In the genomic region with DNA sequence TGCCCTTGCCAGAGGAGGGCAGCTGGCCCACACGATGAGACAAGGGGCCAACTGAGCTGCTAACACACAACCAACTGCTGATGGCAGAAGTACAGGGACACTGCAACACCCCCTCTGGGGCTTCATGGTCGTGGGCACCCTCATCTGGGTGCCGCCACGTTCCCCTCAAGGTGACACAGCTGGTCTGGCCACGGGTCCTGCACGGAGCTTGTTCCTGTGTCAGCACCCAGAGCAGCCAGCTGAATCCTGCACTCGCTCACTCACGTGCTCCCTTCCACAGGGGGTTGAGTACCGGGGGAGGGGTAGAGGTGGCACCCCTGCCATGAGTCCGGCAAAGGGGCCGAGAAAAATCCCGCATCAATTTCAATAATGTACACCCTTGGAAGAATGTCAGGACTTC, we compare ENCODE assay signal across 26 cellular contexts.
"Had no signal": no experiment of that assay in that cellular context is flagged by ENCODE, and none has a peak within 500 bp of the region (broad histone marks: within the 10 kb centered on the region; RNA-seq: fewer than 3 reads in every experiment).

No MANE protein-coding gene starts in this region.

- H2AFZ ChIP-seq: neural progenitor cell had no signal

- H3K9me3 Mint-ChIP-seq: neural progenitor cell, type B pancreatic cell had no signal

- H3K4me3 Mint-ChIP-seq: mesothelial cell of epicardium; naive B cell; natural killer cell; nephron progenitor cell; neural progenitor cell; stimulated activated memory B cell treated with anti-CD40 and anti-IgM and Interleukin-4, amounts not matched to agents 10 μg/mL and 1 μg/mL and 100 μg/mL, for 72 hours; stimulated activated naive CD8-positive, alpha-beta T cell treated with anti-CD3 and anti-CD28 coated beads, Interleukin-15, amount 100 ng/mL, for 72 hours; type B pancreatic cell had no signal

- H3K36me3 ChIP-seq: left lung, neural progenitor cell, ovary, right atrium auricular region, right lobe of liver, tibial nerve had no signal

- H3K27me3 Mint-ChIP-seq: naive B cell; progenitor cell of endocrine pancreas; stimulated activated memory B cell treated with anti-CD40 and anti-IgM and Interleukin-4, amounts not matched to agents 10 μg/mL and 1 μg/mL and 100 μg/mL, for 72 hours; stimulated activated naive CD8-positive, alpha-beta T cell treated with anti-CD3 and anti-CD28 coated beads, Interleukin-15, amount 100 ng/mL, for 72 hours; type B pancreatic cell had no signal

- H3K27ac ChIP-seq: left lung, neural progenitor cell, ovary, right atrium auricular region, right lobe of liver, tibial nerve had no signal

- H3K4me3 ChIP-seq: left lung, lung, neural progenitor cell, ovary, right atrium auricular region, right lobe of liver, smooth muscle cell, tibial nerve had no signal

- FAIRE-seq: keratinocyte had no signal

- H3K4me1 ChIP-seq: left lung, neural progenitor cell, right atrium auricular region, right lobe of liver, tibial nerve had no signal

- ATAC-seq: left colon; left lung; natural killer cell; right lobe of liver; stimulated activated memory B cell treated with anti-CD40 and anti-IgM and Interleukin-4, amounts not matched to agents 10 μg/mL and 1 μg/mL and 100 μg/mL, for 72 hours; stimulated activated naive CD8-positive, alpha-beta T cell treated with anti-CD3 and anti-CD28 coated beads, Interleukin-15, amount 100 ng/mL, for 72 hours had no signal

- H3K27me3 ChIP-seq: left lung, neural progenitor cell, ovary, right atrium auricular region, right lobe of liver, tibial nerve had no signal

- H3K4me2 ChIP-seq: neural progenitor cell, smooth muscle cell had no signal

- H3K27ac Mint-ChIP-seq: mesothelial cell of epicardium; naive B cell; natural killer cell; nephron progenitor cell; neural progenitor cell; progenitor cell of endocrine pancreas; stimulated activated memory B cell treated with anti-CD40 and anti-IgM and Interleukin-4, amounts not matched to agents 10 μg/mL and 1 μg/mL and 100 μg/mL, for 72 hours; stimulated activated naive CD8-positive, alpha-beta T cell treated with anti-CD3 and anti-CD28 coated beads, Interleukin-15, amount 100 ng/mL, for 72 hours; type B pancreatic cell had no signal

- H3K4me1 Mint-ChIP-seq: mesothelial cell of epicardium; naive B cell; natural killer cell; nephron progenitor cell; neural progenitor cell; stimulated activated memory B cell treated with anti-CD40 and anti-IgM and Interleukin-4, amounts not matched to agents 10 μg/mL and 1 μg/mL and 100 μg/mL, for 72 hours; stimulated activated naive CD8-positive, alpha-beta T cell treated with anti-CD3 and anti-CD28 coated beads, Interleukin-15, amount 100 ng/mL, for 72 hours had no signal

- H3K9me3 ChIP-seq: left lung, ovary, right atrium auricular region, right lobe of liver, tibial nerve had no signal

- H3K9ac ChIP-seq: neural progenitor cell had no signal

- DNase-seq: head of caudate nucleus; left colon; mesendoderm; naive B cell; natural killer cell; nephron progenitor cell; right lobe of liver; stimulated activated CD4-positive, alpha-beta T cell treated with anti-CD3 and anti-CD28 coated beads, Interleukin-1b, Interleukin-23, amount 100 ng/mL, for 48 hours; stimulated activated CD4-positive, alpha-beta T cell treated with anti-CD3 and anti-CD28 coated beads, Interleukin-2, amount 100 ng/mL, for 48 hours; stimulated activated CD4-positive, alpha-beta T cell treated with anti-CD3 and anti-CD28 coated beads, Interleukin-4, amount 100 ng/mL, for 4 hours; stimulated activated CD8-positive, alpha-beta memory T cell treated with anti-CD3 and anti-CD28 coated beads, Interleukin-4, amount 100 ng/mL, for 48 hours; stimulated activated naive CD4-positive, alpha-beta T cell treated with Interleukin-2 at 50 U/mL for 16 hours; stimulated activated naive CD8-positive, alpha-beta T cell treated with anti-CD3 and anti-CD28 coated beads, Interleukin-15, amount 100 ng/mL, for 72 hours; substantia nigra had no signal

- H3K36me3 Mint-ChIP-seq: mesothelial cell of epicardium; naive B cell; natural killer cell; neural progenitor cell; stimulated activated memory B cell treated with anti-CD40 and anti-IgM and Interleukin-4, amounts not matched to agents 10 μg/mL and 1 μg/mL and 100 μg/mL, for 72 hours; type B pancreatic cell had no signal
